In the genomic region with DNA sequence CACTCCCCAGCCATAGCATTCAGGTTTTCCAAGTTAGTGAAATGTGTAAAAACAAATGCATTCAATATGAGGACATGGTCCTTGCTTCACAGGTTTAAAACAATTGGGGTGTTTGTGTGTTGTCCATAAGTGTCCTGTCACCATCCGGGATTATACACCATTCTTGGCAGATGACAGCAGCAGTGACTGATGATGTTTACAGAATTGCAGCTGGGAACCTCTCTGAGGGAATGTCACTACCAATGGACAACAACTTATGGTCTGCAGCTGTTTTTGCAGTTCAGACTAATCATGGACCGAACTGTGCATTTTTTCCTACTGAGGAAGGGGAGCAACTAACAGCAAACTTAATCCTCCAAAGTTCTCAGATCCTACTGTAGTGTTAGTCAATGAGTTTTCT, we compare ENCODE assay signal across 1 cellular context.
TF ChIP-seq lines count a peak whose summit lies in the region.

No MANE protein-coding gene starts in this region.

TF ChIP-seq in HepG2, 621 proteins besides CTCF, POLR2A, EP300 and RAD21:
- TF ChIP-seq, protein P1, sequence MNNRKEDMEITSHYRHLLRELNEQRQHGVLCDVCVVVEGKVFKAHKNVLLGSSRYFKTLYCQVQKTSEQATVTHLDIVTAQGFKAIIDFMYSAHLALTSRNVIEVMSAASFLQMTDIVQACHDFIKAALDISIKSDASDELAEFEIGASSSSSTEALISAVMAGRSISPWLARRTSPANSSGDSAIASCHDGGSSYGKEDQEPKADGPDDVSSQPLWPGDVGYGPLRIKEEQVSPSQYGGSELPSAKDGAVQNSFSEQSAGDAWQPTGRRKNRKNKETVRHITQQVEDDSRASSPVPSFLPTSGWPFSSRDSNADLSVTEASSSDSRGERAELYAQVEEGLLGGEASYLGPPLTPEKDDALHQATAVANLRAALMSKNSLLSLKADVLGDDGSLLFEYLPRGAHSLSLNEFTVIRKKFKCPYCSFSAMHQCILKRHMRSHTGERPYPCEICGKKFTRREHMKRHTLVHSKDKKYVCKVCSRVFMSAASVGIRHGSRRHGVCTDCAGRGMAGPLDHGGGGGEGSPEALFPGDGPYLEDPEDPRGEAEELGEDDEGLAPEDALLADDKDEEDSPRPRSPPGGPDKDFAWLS (CRISPR knock-in tag; IDR thresholded peaks at IDR 0.05; ENCODE audit: borderline replicate concordance): no peak
- TF ChIP-seq ZBTB7B (CRISPR knock-in tag; IDR thresholded peaks at IDR 0.05) (no peak), CREM (IDR thresholded peaks at IDR 0.05) (no peak), CREM (CRISPR knock-in tag; IDR thresholded peaks at IDR 0.05) (no peak), SP1 (IDR thresholded peaks at IDR 0.05) (no peak), SP1 (CRISPR knock-in tag; IDR thresholded peaks at IDR 0.05) (no peak), HNF4A (CRISPR knock-in tag; IDR thresholded peaks at IDR 0.05) (no peak), YY1 (IDR thresholded peaks at IDR 0.05; ENCODE audit: insufficient read depth, insufficient replicate concordance, low read depth, low read length) (no peak), MAFK (conservative IDR thresholded peaks at IDR 0.05 in 1 of 2, IDR thresholded peaks at IDR 0.05 in 1 of 2; ENCODE audit: low read length in 2 of 2) (no peak), ZNF235 (CRISPR knock-in tag; IDR thresholded peaks at IDR 0.05; ENCODE audit: borderline replicate concordance) (no peak), RBAK (CRISPR knock-in tag; IDR thresholded peaks at IDR 0.05) (no peak), JDP2 (CRISPR knock-in tag; IDR thresholded peaks at IDR 0.05; ENCODE audit: borderline replicate concordance) (no peak), SKI (IDR thresholded peaks at IDR 0.05; ENCODE audit: partially characterized antibody) (no peak), PTBP1 (IDR thresholded peaks at IDR 0.05; ENCODE audit: low read depth, low read length, poor library complexity, severe bottlenecking) (no peak), HOXA3 (CRISPR knock-in tag; IDR thresholded peaks at IDR 0.05) (no peak), FOXM1 (CRISPR knock-in tag; IDR thresholded peaks at IDR 0.05) (no peak), ZNF562 (CRISPR knock-in tag; IDR thresholded peaks at IDR 0.05; ENCODE audit: borderline replicate concordance) (no peak), GLI4 (CRISPR knock-in tag; IDR thresholded peaks at IDR 0.05; ENCODE audit: borderline replicate concordance) (no peak), GZF1 (CRISPR knock-in tag; IDR thresholded peaks at IDR 0.05) (no peak), ZNF468 (CRISPR knock-in tag; IDR thresholded peaks at IDR 0.05) (no peak)
- TF ChIP-seq, protein P2, sequence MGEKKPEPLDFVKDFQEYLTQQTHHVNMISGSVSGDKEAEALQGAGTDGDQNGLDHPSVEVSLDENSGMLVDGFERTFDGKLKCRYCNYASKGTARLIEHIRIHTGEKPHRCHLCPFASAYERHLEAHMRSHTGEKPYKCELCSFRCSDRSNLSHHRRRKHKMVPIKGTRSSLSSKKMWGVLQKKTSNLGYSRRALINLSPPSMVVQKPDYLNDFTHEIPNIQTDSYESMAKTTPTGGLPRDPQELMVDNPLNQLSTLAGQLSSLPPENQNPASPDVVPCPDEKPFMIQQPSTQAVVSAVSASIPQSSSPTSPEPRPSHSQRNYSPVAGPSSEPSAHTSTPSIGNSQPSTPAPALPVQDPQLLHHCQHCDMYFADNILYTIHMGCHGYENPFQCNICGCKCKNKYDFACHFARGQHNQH (CRISPR knock-in tag; IDR thresholded peaks at IDR 0.05): no peak
